1 cellular context compared by ENCODE assay signal in the genomic region with DNA sequence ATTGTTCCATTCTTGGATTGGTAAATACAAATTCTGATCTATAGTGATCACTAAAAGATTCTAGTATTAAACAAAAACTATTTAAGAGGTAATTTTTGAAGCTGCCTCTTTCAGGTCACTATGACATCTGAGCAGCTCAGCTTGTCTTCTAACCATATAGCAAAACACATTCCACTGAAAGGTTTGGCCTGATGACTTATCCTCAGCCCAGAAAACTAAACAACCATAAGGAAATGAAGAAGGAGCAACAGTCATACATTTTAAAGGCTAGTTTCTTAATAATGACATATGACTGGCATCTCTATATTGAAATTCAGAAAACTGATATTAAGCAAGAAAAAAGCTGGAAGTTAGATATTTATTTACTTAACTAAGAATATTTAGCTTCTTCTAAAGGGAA.
TF ChIP-seq lines count a peak whose summit lies in the region.

No MANE protein-coding gene starts in this region.

TF ChIP-seq in A549, 52 proteins besides CTCF, POLR2A, EP300 and RAD21 (continued from another document):
- no peak for TF ChIP-seq ZSCAN20 (CRISPR knock-in tag; IDR thresholded peaks at IDR 0.05)
- TF ChIP-seq HDAC2 (IDR thresholded peaks at IDR 0.05), result no peak
- no peak for TF ChIP-seq TP53 (CRISPR knock-in tag; IDR thresholded peaks at IDR 0.05)
- no peak for TF ChIP-seq CHD4 (IDR thresholded peaks at IDR 0.05; ENCODE audit: borderline replicate concordance)
